ENCODE assay signal across 14 cellular contexts in the genomic region with DNA sequence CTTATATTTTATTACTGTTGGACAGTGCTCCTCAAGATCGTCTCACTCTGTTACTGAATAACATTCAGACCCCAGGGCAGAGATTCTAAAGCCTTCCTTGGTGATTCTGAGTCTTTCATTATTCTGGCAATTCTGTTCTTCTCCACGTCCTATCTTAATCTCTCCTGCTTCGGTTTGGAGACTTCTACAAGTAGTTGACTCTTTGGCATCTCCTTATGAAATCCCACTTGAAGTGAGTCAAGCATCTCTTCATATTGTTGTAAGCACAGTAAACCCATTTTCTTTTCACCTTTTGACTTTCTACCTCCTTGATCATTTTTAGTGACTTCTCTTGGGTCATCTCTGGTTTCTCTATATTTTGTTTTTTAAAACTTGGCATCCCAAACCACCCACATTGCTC.
"Had no signal": no experiment of that assay in that cellular context is flagged by ENCODE, and none has a peak within 500 bp of the region (broad histone marks: within the 10 kb centered on the region; RNA-seq: fewer than 3 reads in every experiment).

No MANE protein-coding gene starts in this region.

- H3K9ac ChIP-seq: parathyroid adenoma, SK-N-SH had no signal

- H3K27me3 ChIP-seq: brain microvascular endothelial cell had no signal

- DNase-seq: activated CD4-positive, alpha-beta T cell treated with anti-CD3 and anti-CD28 coated beads, Interleukin-2, amount 50 U/mL, for 1 hour; activated CD4-positive, CD25-positive, alpha-beta regulatory T cell treated with anti-CD3 and anti-CD28 coated beads, Interleukin-2, amount 50 U/mL, for 72 hours; activated CD8-positive, alpha-beta T cell treated with anti-CD3 and anti-CD28 coated beads, Interleukin-2, amount 10 ng/mL, durations not matched to agents 7 days and 5 days; activated gamma-delta T cell treated with Interleukin-2 at 50 U/mL for 16 hours; brain microvascular endothelial cell; cortex of kidney; endodermal cell; SK-N-SH; stimulated activated CD4-positive, alpha-beta T cell treated with anti-CD3 and anti-CD28 coated beads, Interleukin-4, amount 100 ng/mL, for 24 hours; stimulated activated naive CD4-positive, alpha-beta T cell treated with Interleukin-2 at 50 U/mL for 16 hours had no signal

- H3K9me3 ChIP-seq: neutrophil, SK-N-SH had no signal

- H3K36me3 ChIP-seq: brain microvascular endothelial cell, neutrophil had no signal

- H3K27ac ChIP-seq: brain microvascular endothelial cell, neutrophil, parathyroid adenoma, VCaP had no signal

- H2AFZ ChIP-seq: parathyroid adenoma had no signal

- H3K79me2 ChIP-seq: parathyroid adenoma had no signal

- ATAC-seq: activated CD8-positive, alpha-beta T cell treated with anti-CD3 and anti-CD28 coated beads, Interleukin-2, amount 10 ng/mL, durations not matched to agents 7 days and 5 days; left lobe of liver had no signal
